ENCODE assay signal across 11 cellular contexts in the genomic region with DNA sequence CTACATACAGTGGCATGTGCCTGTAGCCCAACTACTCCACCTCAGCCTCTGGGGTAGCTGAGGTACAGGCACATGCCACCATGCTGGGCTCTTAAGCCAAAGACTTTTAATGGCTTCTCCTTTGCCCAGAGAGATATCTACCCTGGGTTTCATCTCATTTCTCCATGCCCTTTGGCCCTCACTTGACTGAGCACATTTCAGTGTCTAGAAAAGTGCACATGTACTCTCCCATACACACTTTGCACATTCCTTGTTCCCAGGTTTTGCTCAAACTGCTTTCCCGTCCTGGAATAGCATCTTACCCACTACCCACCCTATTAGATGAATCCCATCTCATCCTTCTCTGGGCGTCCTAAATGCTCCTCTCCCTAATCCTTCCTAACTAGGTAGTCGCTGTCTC. TPM values are rescaled to one million over a fixed set of nuclear protein-coding genes. Genes with fewer than 3 reads are reported as not detected.
"Had no signal": no experiment of that assay in that cellular context is flagged by ENCODE, and none has a peak within 500 bp of the region (broad histone marks: within the 10 kb centered on the region; RNA-seq: fewer than 3 reads in every experiment).

No MANE protein-coding gene starts in this region.

- H3K4me3 ChIP-seq: GM23248, HAP-1 had no signal

- ATAC-seq: HCT116, HepG2 had no signal

- H3K4me3 Mint-ChIP-seq: HFFc6, IgD-negative memory B cell had no signal

- H3K4me1 Mint-ChIP-seq: IgD-negative memory B cell had no signal

- DNase-seq: GM23248, GOT3, H7, HFFc6 had no signal

- H3K36me3 ChIP-seq: HAP-1 had no signal

- H3K9me3 Mint-ChIP-seq: HFFc6, IgD-negative memory B cell had no signal

- H3K27ac ChIP-seq: GM23248, HL-60 had no signal

- H3K27ac Mint-ChIP-seq: HFFc6, IgD-negative memory B cell had no signal

- H3K9me3 ChIP-seq: HAP-1 had no signal

- H3K4me1 ChIP-seq: HAP-1 had no signal

RNA-seq across cellular contexts. Expression of a gene that starts 10.2 kb away (rescaled TPM):
- total RNA-seq: GM23248, H4, HepG2, HFFc6, HT1080 had no signal
